Comparison of ENCODE assay signal across 23 cellular contexts in genomic region chr5:132071338-132071707, GRCh38. TPM values are rescaled to one million over a fixed set of nuclear protein-coding genes. Genes with fewer than 3 reads are reported as not detected.
"Had no signal": no experiment of that assay in that cellular context is flagged by ENCODE, and none has a peak within 500 bp of the region (broad histone marks: within the 10 kb centered on the region; RNA-seq: fewer than 3 reads in every experiment).

No MANE protein-coding gene starts in this region.

- ATAC-seq: body of pancreas, heart right ventricle, left lung, psoas muscle, sciatic nerve, SK-N-SH treated with all-trans-retinoic acid at 6 μM for 48 hours had no signal

- H3K9me3 Mint-ChIP-seq: nephron had no signal

- H3K4me1 ChIP-seq: psoas muscle had no signal

- H3K27ac ChIP-seq: body of pancreas, coronary artery, heart right ventricle, psoas muscle, spleen, stomach, thoracic aorta had no signal

- H3K4me3 ChIP-seq: body of pancreas, coronary artery, heart right ventricle, left lung, psoas muscle, spleen, stomach, thoracic aorta had no signal

- H3K36me3 ChIP-seq: heart right ventricle, left lung, spleen, stomach, thoracic aorta had no signal

- H3K9me3 ChIP-seq: body of pancreas, heart right ventricle, left lung, psoas muscle, spleen, stomach, thoracic aorta had no signal

- H3K27me3 ChIP-seq: body of pancreas, heart right ventricle, left lung, spleen, stomach had no signal

- DNase-seq: activated CD8-positive, alpha-beta memory T cell treated with anti-CD3 and anti-CD28 coated beads for 24 hours; activated naive CD4-positive, alpha-beta T cell; activated T-cell treated with anti-CD3 and anti-CD28 coated beads, Interleukin-2, amount 50 U/mL, for 1 hour; amniotic stem cell; body of pancreas; central memory CD4-positive, alpha-beta T cell; effector CD4-positive, alpha-beta T cell; heart right ventricle; mesendoderm; stomach had no signal

- H3K4me3 Mint-ChIP-seq: nephron had no signal

- H3K27ac Mint-ChIP-seq: nephron had no signal

- H3K4me1 Mint-ChIP-seq: nephron had no signal

RNA-seq across cellular contexts. Expression of gene CSF2, which starts 2.3 kb away (rescaled TPM):
- total RNA-seq: body of pancreas, endothelial cell of umbilical vein, frontal cortex, heart right ventricle, omental fat pad, psoas muscle, sciatic nerve, spleen, stomach, thoracic aorta, urinary bladder had no signal

RNA-seq across cellular contexts. Expression of gene IL3, which starts 10.9 kb away (rescaled TPM):
- total RNA-seq: body of pancreas, endothelial cell of umbilical vein, fibroblast of lung, frontal cortex, heart right ventricle, left lung, omental fat pad, psoas muscle, sciatic nerve, spleen, stomach, thoracic aorta, urinary bladder had no signal

RNA-seq across cellular contexts. Expression of gene ACSL6, which starts 59.9 kb away (rescaled TPM):
- total RNA-seq: endothelial cell of umbilical vein had no signal
